In genomic region chr9:98929866-98930265, GRCh38 we compare ENCODE assay signal across 29 cellular contexts. TPM values are rescaled to one million over a fixed set of nuclear protein-coding genes. Genes with fewer than 3 reads are reported as not detected.
DNase-seq lines count a peak whose midpoint lies in the region; FAIRE-seq and TF ChIP-seq lines count a peak whose summit lies in the region.
"Had no signal": no experiment of that assay in that cellular context is flagged by ENCODE, and none has a peak within 500 bp of the region (broad histone marks: within the 10 kb centered on the region; RNA-seq: fewer than 3 reads in every experiment).

No MANE protein-coding gene starts in this region.

- no peaks in the 10 kb centered on the region for H3K9me3 ChIP-seq in H9 (ENCODE audit: control insufficient read depth, low read depth, low read length)
- no peaks in the 10 kb centered on the region for H3K9me3 ChIP-seq in WERI-Rb-1 (ENCODE audit: severe bottlenecking)
- H3K9me3 ChIP-seq: esophagus muscularis mucosa, gastroesophageal sphincter, right lobe of liver, uterus had no signal

- H4K20me1 ChIP-seq in H9 (ENCODE audit: control insufficient read depth, insufficient read depth, insufficient read length): no peaks in the 10 kb centered on the region

- no peak overlapping the region for H2BK12ac ChIP-seq in H9 (ENCODE audit: insufficient read length, low read depth, low read length)

- H3K4me1 ChIP-seq in H9 (ENCODE audit: insufficient read depth, low read length): peaks cover 3% of the 10 kb centered on the region; the same call in 1 of the 2 replicates
- H3K4me1 ChIP-seq: gastroesophageal sphincter, right lobe of liver, uterus had no signal

- no peak overlapping the region for H3K4me2 ChIP-seq in H9 (ENCODE audit: insufficient read depth, insufficient read length, low read length)
- H3K4me2 ChIP-seq: neural progenitor cell had no signal

- H3K4me1 Mint-ChIP-seq in H9: peaks cover 6 to 21% of the 10 kb centered on the region in 2 experiments; a peak in 1 of 4 replicates
- peaks cover 44% of the 10 kb centered on the region for H3K4me1 Mint-ChIP-seq in mesothelial cell of epicardium
- H3K4me1 Mint-ChIP-seq: activated CD8-positive, alpha-beta memory T cell treated with anti-CD3 and anti-CD28 coated beads, Interleukin-2, amount 10 ng/mL, durations not matched to agents 7 days and 5 days; CD14-positive monocyte had no signal

- H2AK5ac ChIP-seq in H9 (ENCODE audit: insufficient read length, low read length): no peak overlapping the region

- no peaks in the 10 kb centered on the region for H3K27me3 ChIP-seq in H9 (ENCODE audit: insufficient read depth, low read length)
- no peaks in the 10 kb centered on the region for H3K27me3 ChIP-seq in WERI-Rb-1 (ENCODE audit: insufficient read depth, low read depth, severe bottlenecking)
- H3K27me3 ChIP-seq: cardiac muscle cell, esophagus muscularis mucosa, gastroesophageal sphincter, neural progenitor cell, right lobe of liver, uterus had no signal

- no peak overlapping the region for H3K4ac ChIP-seq in H9 (ENCODE audit: low read depth, low read length)

- H3K79me1 ChIP-seq in H9 (ENCODE audit: insufficient read depth, low read depth, low read length, poor library complexity, severe bottlenecking): no peaks in the 10 kb centered on the region

- H3K18ac ChIP-seq in H9 (ENCODE audit: insufficient read length, low read depth, low read length): no peak overlapping the region

- H4K8ac ChIP-seq in H9 (replicated peaks; ENCODE audit: insufficient read length, low read depth, low read length): no peak overlapping the region

- H3K36me3 Mint-ChIP-seq in H9 (ENCODE audit: insufficient read depth in 1 of 3, low read depth in 3 of 3): no peaks in the 10 kb centered on the region
- H3K36me3 Mint-ChIP-seq in mesothelial cell of epicardium: no peaks in the 10 kb centered on the region
- H3K36me3 Mint-ChIP-seq: activated CD8-positive, alpha-beta memory T cell treated with anti-CD3 and anti-CD28 coated beads, Interleukin-2, amount 10 ng/mL, durations not matched to agents 7 days and 5 days; CD14-positive monocyte; neural progenitor cell; WTC11 had no signal

- no peaks in the 10 kb centered on the region for H3K23me2 ChIP-seq in H9 (ENCODE audit: insufficient read length, low read depth, low read length, poor library complexity, severe bottlenecking)

- H3T11ph ChIP-seq in H9 (ENCODE audit: low read length): no peak overlapping the region

- no peak overlapping the region for H4K91ac ChIP-seq in H9 (ENCODE audit: insufficient read length, low read depth, low read length)

- no peak overlapping the region for H2BK5ac ChIP-seq in H9 (ENCODE audit: insufficient read length, low read length)

- H3K79me2 ChIP-seq in H9 (ENCODE audit: insufficient read depth, low read length): no peaks in the 10 kb centered on the region

- H3K14ac ChIP-seq in H9 (ENCODE audit: insufficient read depth, low read length): no peak overlapping the region

- no peak overlapping the region for H3K56ac ChIP-seq in H9 (ENCODE audit: insufficient read length, low read depth, low read length)

- H2BK15ac ChIP-seq in H9 (ENCODE audit: low read depth, low read length): no peak overlapping the region

- WGBS in H9 (ENCODE audit: extremely low coverage, insufficient read length, low lambda C conversion rate): no CpG with 5 or more reads among the region's 10 CpGs

- H3K23ac ChIP-seq in H9 (ENCODE audit: insufficient read length, low read depth, low read length): no peak overlapping the region

- no peak overlapping the region for H3K4me3 ChIP-seq in WERI-Rb-1 (ENCODE audit: low read depth, low read length)
- H3K4me3 ChIP-seq: cardiac muscle cell, esophagus muscularis mucosa, gastroesophageal sphincter, neural progenitor cell, right lobe of liver, uterus had no signal

- H3K4me3 Mint-ChIP-seq in H9: no peak overlapping the region
- no peak overlapping the region for H3K4me3 Mint-ChIP-seq in mesothelial cell of epicardium
- H3K4me3 Mint-ChIP-seq: activated CD8-positive, alpha-beta memory T cell treated with anti-CD3 and anti-CD28 coated beads, Interleukin-2, amount 10 ng/mL, durations not matched to agents 7 days and 5 days; CD14-positive monocyte; neural progenitor cell; WTC11 had no signal

- H3K9me3 Mint-ChIP-seq in H9 (no peaks in the 10 kb centered on the region), mesothelial cell of epicardium (no peaks in the 10 kb centered on the region)

- H2BK120ac ChIP-seq in H9 (ENCODE audit: low read depth, low read length, poor library complexity, severe bottlenecking): no peak overlapping the region

- H3K27me3 Mint-ChIP-seq in H9 (ENCODE audit: low read depth) (no peaks in the 10 kb centered on the region; the same call in 1 of the 2 replicates), mesothelial cell of epicardium (ENCODE audit: low read depth) (peaks cover 5% of the 10 kb centered on the region)

- DNase-seq in H9 (no peak), WERI-Rb-1 (peak; percentile 2), mesothelial cell of epicardium (ENCODE audit: low spot score in 2 of 2, unreplicated experiment in 2 of 2) (no peak), GM19240 (ENCODE audit: insufficient read length, low spot score) (no peak), superior temporal gyrus (ENCODE audit: extremely low spot score) (no peak), AML-193 (lab: John Stamatoyannopoulos, UW) (no peak)
- DNase-seq in stimulated activated CD4-positive, alpha-beta T cell treated with anti-CD3 and anti-CD28 coated beads, Interleukin-2, amount 100 ng/mL, for 48 hours: no peak
- DNase-seq: activated CD8-positive, alpha-beta memory T cell treated with anti-CD3 and anti-CD28 coated beads, Interleukin-2, amount 10 ng/mL, durations not matched to agents 7 days and 5 days; activated naive CD4-positive, alpha-beta T cell; activated T-cell treated with anti-CD3 and anti-CD28 coated beads, Interleukin-2, amount 50 U/mL, for 48 hours; DND-41; hypothalamus; Kasumi-1; NCI-H1694 treated with DMSO at 0.1 percent for 48 hours; NCI-H524; PC-3; posterior cingulate gyrus; right lobe of liver; stimulated activated naive CD4-positive, alpha-beta T cell; T-helper 9 cell had no signal

- no peaks in the 10 kb centered on the region for H3K36me3 ChIP-seq in WERI-Rb-1
- H3K36me3 ChIP-seq: cardiac muscle cell, esophagus muscularis mucosa, gastroesophageal sphincter, neural progenitor cell, right lobe of liver, uterus had no signal

- H3K9ac ChIP-seq in H9 (ENCODE audit: extremely low read depth, insufficient read length, low read length): no peak overlapping the region
- H3K9ac ChIP-seq: neural progenitor cell had no signal

- H3K27ac ChIP-seq in H9 (ENCODE audit: insufficient read length, low read depth, low read length): no peak overlapping the region
- H3K27ac ChIP-seq in WERI-Rb-1: no peak overlapping the region
- H3K27ac ChIP-seq: cardiac muscle cell, esophagus muscularis mucosa, gastroesophageal sphincter, neural progenitor cell, right lobe of liver, uterus had no signal

- no peak overlapping the region for H2BK20ac ChIP-seq in H9 (ENCODE audit: low read depth, low read length, poor library complexity, severe bottlenecking)

- H4K5ac ChIP-seq in H9 (ENCODE audit: insufficient read length, low read depth, low read length): no peak overlapping the region

- TF ChIP-seq CTCF in H9 (conservative IDR thresholded peaks at IDR 0.05): no peak
- no peak for TF ChIP-seq CTCF in WERI-Rb-1 (IDR thresholded peaks at IDR 0.05; ENCODE audit: low read depth, low read length)
- TF ChIP-seq CTCF in mesothelial cell of epicardium (IDR thresholded peaks at IDR 0.05; ENCODE audit: unreplicated experiment): no peak

- peak; percentile 60 for FAIRE-seq in endometrium (lab: Jason Lieb, UNC)

- peak overlapping the region in 2 of 3 experiments; percentile 21 to 59; a peak in 2 of 7 replicates for H3K27ac Mint-ChIP-seq in H9
- H3K27ac Mint-ChIP-seq in mesothelial cell of epicardium: peak overlapping the region; percentile 90
- H3K27ac Mint-ChIP-seq: activated CD8-positive, alpha-beta memory T cell treated with anti-CD3 and anti-CD28 coated beads, Interleukin-2, amount 10 ng/mL, durations not matched to agents 7 days and 5 days; CD14-positive monocyte; WTC11 had no signal

- H2AFZ ChIP-seq in H9 (ENCODE audit: low read length): no peak overlapping the region
- H2AFZ ChIP-seq: neural progenitor cell had no signal

RNA-seq across cellular contexts. Expression of gene COL15A1, which starts 13.8 kb away (rescaled TPM):
- 0.15 TPM in 1 of 2 replicates, not detected in the other for total RNA-seq in H9 (2021)
- 42.4 to 51.0 TPM (median 50.1 TPM) in 3 replicates for total RNA-seq in mesothelial cell of epicardium
- total RNA-seq: lung microvascular endothelial cell had no signal

Comparison
In these comparisons a context has a peak if more than half of its experiments do, and no peak if none do; other contexts are left out.
1. RNA of gene COL15A1, which starts 13.8 kb away (total RNA-seq): 42.4 to 51.0 TPM in mesothelial cell of epicardium; 0.15 TPM in H9; every median in the first group is over 10 times any median in the second.